ENCODE assay signal across 7 cellular contexts in the genomic region with DNA sequence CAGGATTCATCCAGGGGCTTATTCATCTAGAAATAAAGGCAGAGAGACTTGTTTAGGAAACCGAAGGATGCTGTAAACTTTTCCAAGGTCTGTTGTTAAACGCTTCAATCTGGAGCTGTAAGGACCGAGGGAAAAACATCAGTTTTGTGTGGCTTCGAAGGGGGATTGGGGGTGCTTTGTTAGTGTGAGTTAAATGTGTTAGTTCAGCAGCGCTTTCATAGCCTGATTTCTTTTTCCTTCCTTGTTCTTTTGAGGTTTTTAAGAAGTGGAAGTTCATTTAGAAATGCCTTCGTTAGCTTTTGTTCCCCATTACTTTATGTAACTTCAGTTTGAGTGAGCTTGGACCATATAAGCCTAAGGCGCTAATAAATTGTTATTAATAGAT. TPM values are rescaled to one million over a fixed set of nuclear protein-coding genes. Genes with fewer than 3 reads are reported as not detected.
A peak's percentile ranks its signal among the peaks of the same experiment; 100 is the strongest.
DNase-seq lines count a peak whose midpoint lies in the region; ATAC-seq, FAIRE-seq and TF ChIP-seq lines count a peak whose summit lies in the region.

No MANE protein-coding gene starts in this region.

- H3K27ac ChIP-seq in HUES6 (ENCODE audit: low read depth, low read length) (no peak overlapping the region), VCaP (peak overlapping the region; percentile 84; the same call in 1 of the 2 replicates), gastroesophageal sphincter (peak overlapping the region in 2 of 4 donors; percentile 83 to 88), smooth muscle cell (ENCODE audit: low read depth) (no peak overlapping the region)

- H3K4me1 ChIP-seq in HUES6 (ENCODE audit: control insufficient read depth, insufficient read depth, low read length), result 0 out of 2 replicates have a peak, but pooled peaks cover 3% of the 10 kb centered on the region
- H3K4me1 ChIP-seq in gastroesophageal sphincter, result peaks cover 8 to 45% (median 23%) of the 10 kb centered on the region in 3 donors
- H3K4me1 ChIP-seq in smooth muscle cell (ENCODE audit: low read depth), result peaks cover 19% of the 10 kb centered on the region

- no peak for TF ChIP-seq POLR2A in gastroesophageal sphincter (IDR thresholded peaks at IDR 0.05)

- H3K9ac ChIP-seq in HUES6 (ENCODE audit: low read length) (peak overlapping the region; percentile 31), smooth muscle cell (ENCODE audit: low read depth) (peak overlapping the region; percentile 88)

- no peak for TF ChIP-seq EP300 in gastroesophageal sphincter (IDR thresholded peaks at IDR 0.05)

- no peak overlapping the region for H2AFZ ChIP-seq in smooth muscle cell (ENCODE audit: low read depth)

- WGBS in gastroesophageal sphincter (ENCODE audit: low coverage in 1 of 2), 2 donors, result 36 to 57% methylated on average over 6 to 7 of the region's 7 CpGs
- 75% methylated on average over 7 of the region's 7 CpGs for WGBS in smooth muscle cell (ENCODE audit: low lambda C conversion rate)

- H3K4me3 ChIP-seq in HUES6 (ENCODE audit: low read depth, low read length), result peak overlapping the region; percentile 95
- H3K4me3 ChIP-seq in gastroesophageal sphincter, result peak overlapping the region; percentile 94 to 99
- peak overlapping the region; percentile 82 for H3K4me3 ChIP-seq in smooth muscle cell

- peak overlapping the region; percentile 96 for H3K4me2 ChIP-seq in smooth muscle cell

- peaks cover 81% of the 10 kb centered on the region for H3K79me2 ChIP-seq in smooth muscle cell (ENCODE audit: low read depth)

- no peaks in the 10 kb centered on the region for H3F3A ChIP-seq in smooth muscle cell (ENCODE audit: low read depth)

- FAIRE-seq in frontal cortex (lab: Jason Lieb, UNC), result no peak

- H4K20me1 ChIP-seq in smooth muscle cell (ENCODE audit: low read depth), result peaks cover 54% of the 10 kb centered on the region

- H3K36me3 ChIP-seq in HUES6 (ENCODE audit: control insufficient read depth, insufficient read depth, low read length) (0 out of 2 replicates have a peak, but pooled peaks cover 1% of the 10 kb centered on the region), gastroesophageal sphincter (no peaks in the 10 kb centered on the region), smooth muscle cell (ENCODE audit: low read depth) (no peaks in the 10 kb centered on the region)

- DNase-seq in smooth muscle cell (lab: John Stamatoyannopoulos, UW; ENCODE audit: unreplicated experiment) (no peak), frontal cortex (ENCODE audit: low spot score in 2 of 2) (no peak), kidney glomerular epithelial cell (lab: John Stamatoyannopoulos, UW) (no peak)

- no peak for TF ChIP-seq CTCF in VCaP (conservative IDR thresholded peaks at IDR 0.05)
- TF ChIP-seq CTCF in gastroesophageal sphincter (IDR thresholded peaks at IDR 0.05), result no peak
- TF ChIP-seq CTCF in smooth muscle cell (IDR thresholded peaks at IDR 0.05; ENCODE audit: borderline replicate concordance, insufficient read depth, poor library complexity, severe bottlenecking), result no peak

- H3K9me3 ChIP-seq in HUES6 (ENCODE audit: control insufficient read depth, insufficient read depth, low read depth, low read length), result no peaks in the 10 kb centered on the region
- H3K9me3 ChIP-seq in gastroesophageal sphincter, result no peaks in the 10 kb centered on the region
- H3K9me3 ChIP-seq in smooth muscle cell (replicated peaks; ENCODE audit: low read depth), result no peaks in the 10 kb centered on the region

- H3K27me3 ChIP-seq in HUES6 (ENCODE audit: control insufficient read depth, insufficient read depth, low read length) (no peaks in the 10 kb centered on the region), gastroesophageal sphincter (no peaks in the 10 kb centered on the region), smooth muscle cell (ENCODE audit: low read depth) (no peaks in the 10 kb centered on the region)

- ATAC-seq in gastroesophageal sphincter (no peak), HG03045 (IDR thresholded peaks at IDR 0.05; ENCODE audit: unreplicated experiment) (no peak)

RNA-seq across cellular contexts. Expression of a gene that starts 1.5 kb away (rescaled TPM):
- 100 to 1,000 TPM in 2 of 4 donors, 10 to 100 TPM in 2; 52.0 to 135 (median 88.4) TPM for total RNA-seq in gastroesophageal sphincter
- 39.2 and 40.5 TPM in 2 replicates for total RNA-seq in smooth muscle cell
- 28.9 and 51.5 TPM in 2 replicates for polyA plus RNA-seq in smooth muscle cell
- total RNA-seq in frontal cortex, result 12.2 TPM

RNA-seq across cellular contexts. Expression of a gene that starts 2.7 kb away (rescaled TPM):
- total RNA-seq in gastroesophageal sphincter (10 to 100 TPM; 20.9 to 25.6 (median 23.2) TPM), smooth muscle cell (17.2 and 22.8 TPM in 2 replicates), frontal cortex (32.2 TPM)
- 35.3 and 36.6 TPM in 2 replicates for polyA plus RNA-seq in smooth muscle cell
